1 cellular context compared by ENCODE assay signal in the genomic region with DNA sequence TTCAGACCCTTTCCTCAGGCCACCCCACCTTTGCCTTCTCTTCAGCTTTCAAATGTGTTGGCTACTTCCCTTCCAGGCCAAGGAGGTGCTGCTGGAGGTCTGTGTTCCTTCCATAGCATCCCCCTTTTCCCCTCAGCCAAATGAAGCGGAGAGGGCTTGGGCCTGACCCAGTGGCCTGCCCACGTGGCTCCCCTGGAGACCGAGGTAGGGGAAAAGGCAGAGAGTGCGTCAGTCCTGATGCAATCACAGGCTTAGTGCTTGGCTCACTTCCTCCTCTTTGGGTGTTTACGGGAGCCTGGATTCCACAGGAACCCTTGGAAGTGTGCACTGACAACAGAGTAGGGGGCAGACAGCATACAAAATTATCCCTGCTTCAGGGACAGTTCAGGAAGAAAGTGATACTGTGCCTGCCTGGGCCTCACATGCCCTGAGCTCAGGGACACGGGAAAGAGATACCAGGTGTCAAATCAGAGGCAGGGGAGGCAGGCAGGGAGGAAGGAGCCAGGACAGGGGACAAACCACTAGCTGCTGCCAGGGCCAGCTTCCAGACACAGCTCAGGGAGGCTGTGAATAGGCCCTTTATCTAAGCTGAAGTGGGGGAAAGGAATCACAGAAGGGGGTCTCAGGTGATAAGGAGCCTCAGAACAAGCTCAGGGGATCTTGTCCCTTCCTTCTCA.
TF ChIP-seq lines count a peak whose summit lies in the region.

No MANE protein-coding gene starts in this region.

TF ChIP-seq in HepG2, 621 proteins besides CTCF, POLR2A, EP300 and RAD21 (continued from another document and continues in another):
- TF ChIP-seq, protein P1, sequence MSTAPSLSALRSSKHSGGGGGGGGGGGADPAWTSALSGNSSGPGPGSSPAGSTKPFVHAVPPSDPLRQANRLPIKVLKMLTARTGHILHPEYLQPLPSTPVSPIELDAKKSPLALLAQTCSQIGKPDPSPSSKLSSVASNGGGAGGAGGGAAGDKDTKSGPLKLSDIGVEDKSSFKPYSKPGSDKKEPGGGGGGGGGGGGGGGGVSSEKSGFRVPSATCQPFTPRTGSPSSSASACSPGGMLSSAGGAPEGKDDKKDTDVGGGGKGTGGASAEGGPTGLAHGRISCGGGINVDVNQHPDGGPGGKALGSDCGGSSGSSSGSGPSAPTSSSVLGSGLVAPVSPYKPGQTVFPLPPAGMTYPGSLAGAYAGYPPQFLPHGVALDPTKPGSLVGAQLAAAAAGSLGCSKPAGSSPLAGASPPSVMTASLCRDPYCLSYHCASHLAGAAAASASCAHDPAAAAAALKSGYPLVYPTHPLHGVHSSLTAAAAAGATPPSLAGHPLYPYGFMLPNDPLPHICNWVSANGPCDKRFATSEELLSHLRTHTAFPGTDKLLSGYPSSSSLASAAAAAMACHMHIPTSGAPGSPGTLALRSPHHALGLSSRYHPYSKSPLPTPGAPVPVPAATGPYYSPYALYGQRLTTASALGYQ (CRISPR knock-in tag; IDR thresholded peaks at IDR 0.05): no peak
- TF ChIP-seq MYC (CRISPR knock-in tag; IDR thresholded peaks at IDR 0.05; ENCODE audit: borderline replicate concordance): peak; percentile 84
- TF ChIP-seq MXD4 (CRISPR knock-in tag; IDR thresholded peaks at IDR 0.05): no peak
- TF ChIP-seq MED1 (CRISPR knock-in tag; IDR thresholded peaks at IDR 0.05): peak; percentile 56
- TF ChIP-seq, protein P2, sequence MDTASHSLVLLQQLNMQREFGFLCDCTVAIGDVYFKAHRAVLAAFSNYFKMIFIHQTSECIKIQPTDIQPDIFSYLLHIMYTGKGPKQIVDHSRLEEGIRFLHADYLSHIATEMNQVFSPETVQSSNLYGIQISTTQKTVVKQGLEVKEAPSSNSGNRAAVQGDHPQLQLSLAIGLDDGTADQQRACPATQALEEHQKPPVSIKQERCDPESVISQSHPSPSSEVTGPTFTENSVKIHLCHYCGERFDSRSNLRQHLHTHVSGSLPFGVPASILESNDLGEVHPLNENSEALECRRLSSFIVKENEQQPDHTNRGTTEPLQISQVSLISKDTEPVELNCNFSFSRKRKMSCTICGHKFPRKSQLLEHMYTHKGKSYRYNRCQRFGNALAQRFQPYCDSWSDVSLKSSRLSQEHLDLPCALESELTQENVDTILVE (CRISPR knock-in tag; IDR thresholded peaks at IDR 0.05): 0 out of 2 replicates have a peak, but pooled peaks have one; percentile 31
- no peak for TF ChIP-seq GFI1 (CRISPR knock-in tag; IDR thresholded peaks at IDR 0.05; ENCODE audit: borderline replicate concordance)
- TF ChIP-seq, protein P3, sequence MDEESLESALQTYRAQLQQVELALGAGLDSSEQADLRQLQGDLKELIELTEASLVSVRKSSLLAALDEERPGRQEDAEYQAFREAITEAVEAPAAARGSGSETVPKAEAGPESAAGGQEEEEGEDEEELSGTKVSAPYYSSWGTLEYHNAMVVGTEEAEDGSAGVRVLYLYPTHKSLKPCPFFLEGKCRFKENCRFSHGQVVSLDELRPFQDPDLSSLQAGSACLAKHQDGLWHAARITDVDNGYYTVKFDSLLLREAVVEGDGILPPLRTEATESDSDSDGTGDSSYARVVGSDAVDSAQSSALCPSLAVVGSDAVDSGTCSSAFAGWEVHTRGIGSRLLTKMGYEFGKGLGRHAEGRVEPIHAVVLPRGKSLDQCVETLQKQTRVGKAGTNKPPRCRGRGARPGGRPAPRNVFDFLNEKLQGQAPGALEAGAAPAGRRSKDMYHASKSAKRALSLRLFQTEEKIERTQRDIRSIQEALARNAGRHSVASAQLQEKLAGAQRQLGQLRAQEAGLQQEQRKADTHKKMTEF (CRISPR knock-in tag; IDR thresholded peaks at IDR 0.05): peak; percentile 49; the same call in 1 of the 2 replicates
- TF ChIP-seq CEBPG (CRISPR knock-in tag; IDR thresholded peaks at IDR 0.05): peak; percentile 94
- TF ChIP-seq, protein P4, sequence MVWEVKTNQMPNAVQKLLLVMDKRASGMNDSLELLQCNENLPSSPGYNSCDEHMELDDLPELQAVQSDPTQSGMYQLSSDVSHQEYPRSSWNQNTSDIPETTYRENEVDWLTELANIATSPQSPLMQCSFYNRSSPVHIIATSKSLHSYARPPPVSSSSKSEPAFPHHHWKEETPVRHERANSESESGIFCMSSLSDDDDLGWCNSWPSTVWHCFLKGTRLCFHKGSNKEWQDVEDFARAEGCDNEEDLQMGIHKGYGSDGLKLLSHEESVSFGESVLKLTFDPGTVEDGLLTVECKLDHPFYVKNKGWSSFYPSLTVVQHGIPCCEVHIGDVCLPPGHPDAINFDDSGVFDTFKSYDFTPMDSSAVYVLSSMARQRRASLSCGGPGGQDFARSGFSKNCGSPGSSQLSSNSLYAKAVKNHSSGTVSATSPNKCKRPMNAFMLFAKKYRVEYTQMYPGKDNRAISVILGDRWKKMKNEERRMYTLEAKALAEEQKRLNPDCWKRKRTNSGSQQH (CRISPR knock-in tag; IDR thresholded peaks at IDR 0.05; ENCODE audit: low read depth): peak; percentile 18; the same call in 1 of the 2 replicates
- TF ChIP-seq, protein P5, sequence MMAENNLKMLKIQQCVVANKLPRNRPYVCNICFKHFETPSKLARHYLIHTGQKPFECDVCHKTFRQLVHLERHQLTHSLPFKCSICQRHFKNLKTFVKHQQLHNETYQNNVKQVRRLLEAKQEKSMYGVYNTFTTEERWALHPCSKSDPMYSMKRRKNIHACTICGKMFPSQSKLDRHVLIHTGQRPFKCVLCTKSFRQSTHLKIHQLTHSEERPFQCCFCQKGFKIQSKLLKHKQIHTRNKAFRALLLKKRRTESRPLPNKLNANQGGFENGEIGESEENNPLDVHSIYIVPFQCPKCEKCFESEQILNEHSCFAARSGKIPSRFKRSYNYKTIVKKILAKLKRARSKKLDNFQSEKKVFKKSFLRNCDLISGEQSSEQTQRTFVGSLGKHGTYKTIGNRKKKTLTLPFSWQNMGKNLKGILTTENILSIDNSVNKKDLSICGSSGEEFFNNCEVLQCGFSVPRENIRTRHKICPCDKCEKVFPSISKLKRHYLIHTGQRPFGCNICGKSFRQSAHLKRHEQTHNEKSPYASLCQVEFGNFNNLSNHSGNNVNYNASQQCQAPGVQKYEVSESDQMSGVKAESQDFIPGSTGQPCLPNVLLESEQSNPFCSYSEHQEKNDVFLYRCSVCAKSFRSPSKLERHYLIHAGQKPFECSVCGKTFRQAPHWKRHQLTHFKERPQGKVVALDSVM (CRISPR knock-in tag; IDR thresholded peaks at IDR 0.05): peak; percentile 31; the same call in 1 of the 2 replicates
- TF ChIP-seq YEATS4 (CRISPR knock-in tag; IDR thresholded peaks at IDR 0.05; ENCODE audit: borderline replicate concordance): peak; percentile 67; the same call in 1 of the 2 replicates
- TF ChIP-seq ARNTL (CRISPR knock-in tag; IDR thresholded peaks at IDR 0.05): peak; percentile 44; the same call in 1 of the 2 replicates
- peak; percentile 51; the same call in 1 of the 2 replicates for TF ChIP-seq ZSCAN25 (CRISPR knock-in tag; IDR thresholded peaks at IDR 0.05)
- TF ChIP-seq CBX2 (IDR thresholded peaks at IDR 0.05; ENCODE audit: low read depth, low read length): no peak
- no peak for TF ChIP-seq CBX2 (CRISPR knock-in tag; IDR thresholded peaks at IDR 0.05; ENCODE audit: low read depth)
- TF ChIP-seq, protein P6, sequence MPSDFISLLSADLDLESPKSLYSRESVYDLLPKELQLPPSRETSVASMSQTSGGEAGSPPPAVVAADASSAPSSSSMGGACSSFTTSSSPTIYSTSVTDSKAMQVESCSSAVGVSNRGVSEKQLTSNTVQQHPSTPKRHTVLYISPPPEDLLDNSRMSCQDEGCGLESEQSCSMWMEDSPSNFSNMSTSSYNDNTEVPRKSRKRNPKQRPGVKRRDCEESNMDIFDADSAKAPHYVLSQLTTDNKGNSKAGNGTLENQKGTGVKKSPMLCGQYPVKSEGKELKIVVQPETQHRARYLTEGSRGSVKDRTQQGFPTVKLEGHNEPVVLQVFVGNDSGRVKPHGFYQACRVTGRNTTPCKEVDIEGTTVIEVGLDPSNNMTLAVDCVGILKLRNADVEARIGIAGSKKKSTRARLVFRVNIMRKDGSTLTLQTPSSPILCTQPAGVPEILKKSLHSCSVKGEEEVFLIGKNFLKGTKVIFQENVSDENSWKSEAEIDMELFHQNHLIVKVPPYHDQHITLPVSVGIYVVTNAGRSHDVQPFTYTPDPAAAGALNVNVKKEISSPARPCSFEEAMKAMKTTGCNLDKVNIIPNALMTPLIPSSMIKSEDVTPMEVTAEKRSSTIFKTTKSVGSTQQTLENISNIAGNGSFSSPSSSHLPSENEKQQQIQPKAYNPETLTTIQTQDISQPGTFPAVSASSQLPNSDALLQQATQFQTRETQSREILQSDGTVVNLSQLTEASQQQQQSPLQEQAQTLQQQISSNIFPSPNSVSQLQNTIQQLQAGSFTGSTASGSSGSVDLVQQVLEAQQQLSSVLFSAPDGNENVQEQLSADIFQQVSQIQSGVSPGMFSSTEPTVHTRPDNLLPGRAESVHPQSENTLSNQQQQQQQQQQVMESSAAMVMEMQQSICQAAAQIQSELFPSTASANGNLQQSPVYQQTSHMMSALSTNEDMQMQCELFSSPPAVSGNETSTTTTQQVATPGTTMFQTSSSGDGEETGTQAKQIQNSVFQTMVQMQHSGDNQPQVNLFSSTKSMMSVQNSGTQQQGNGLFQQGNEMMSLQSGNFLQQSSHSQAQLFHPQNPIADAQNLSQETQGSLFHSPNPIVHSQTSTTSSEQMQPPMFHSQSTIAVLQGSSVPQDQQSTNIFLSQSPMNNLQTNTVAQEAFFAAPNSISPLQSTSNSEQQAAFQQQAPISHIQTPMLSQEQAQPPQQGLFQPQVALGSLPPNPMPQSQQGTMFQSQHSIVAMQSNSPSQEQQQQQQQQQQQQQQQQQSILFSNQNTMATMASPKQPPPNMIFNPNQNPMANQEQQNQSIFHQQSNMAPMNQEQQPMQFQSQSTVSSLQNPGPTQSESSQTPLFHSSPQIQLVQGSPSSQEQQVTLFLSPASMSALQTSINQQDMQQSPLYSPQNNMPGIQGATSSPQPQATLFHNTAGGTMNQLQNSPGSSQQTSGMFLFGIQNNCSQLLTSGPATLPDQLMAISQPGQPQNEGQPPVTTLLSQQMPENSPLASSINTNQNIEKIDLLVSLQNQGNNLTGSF (CRISPR knock-in tag; IDR thresholded peaks at IDR 0.05): no peak
- TF ChIP-seq ZFX (CRISPR knock-in tag; IDR thresholded peaks at IDR 0.05; ENCODE audit: low read depth): peak; percentile 81
- TF ChIP-seq SAP130 (CRISPR knock-in tag; IDR thresholded peaks at IDR 0.05; ENCODE audit: low read depth): peak; percentile 67
- peak; percentile 40; the same call in 1 of the 2 replicates for TF ChIP-seq ZNF331 (CRISPR knock-in tag; IDR thresholded peaks at IDR 0.05)
- peak; percentile 14; the same call in 1 of the 2 replicates for TF ChIP-seq MAZ (IDR thresholded peaks at IDR 0.05; ENCODE audit: borderline replicate concordance, low read depth, low read length)
- no peak for TF ChIP-seq MAZ (CRISPR knock-in tag; IDR thresholded peaks at IDR 0.05; ENCODE audit: low read depth)
- TF ChIP-seq, protein P7, sequence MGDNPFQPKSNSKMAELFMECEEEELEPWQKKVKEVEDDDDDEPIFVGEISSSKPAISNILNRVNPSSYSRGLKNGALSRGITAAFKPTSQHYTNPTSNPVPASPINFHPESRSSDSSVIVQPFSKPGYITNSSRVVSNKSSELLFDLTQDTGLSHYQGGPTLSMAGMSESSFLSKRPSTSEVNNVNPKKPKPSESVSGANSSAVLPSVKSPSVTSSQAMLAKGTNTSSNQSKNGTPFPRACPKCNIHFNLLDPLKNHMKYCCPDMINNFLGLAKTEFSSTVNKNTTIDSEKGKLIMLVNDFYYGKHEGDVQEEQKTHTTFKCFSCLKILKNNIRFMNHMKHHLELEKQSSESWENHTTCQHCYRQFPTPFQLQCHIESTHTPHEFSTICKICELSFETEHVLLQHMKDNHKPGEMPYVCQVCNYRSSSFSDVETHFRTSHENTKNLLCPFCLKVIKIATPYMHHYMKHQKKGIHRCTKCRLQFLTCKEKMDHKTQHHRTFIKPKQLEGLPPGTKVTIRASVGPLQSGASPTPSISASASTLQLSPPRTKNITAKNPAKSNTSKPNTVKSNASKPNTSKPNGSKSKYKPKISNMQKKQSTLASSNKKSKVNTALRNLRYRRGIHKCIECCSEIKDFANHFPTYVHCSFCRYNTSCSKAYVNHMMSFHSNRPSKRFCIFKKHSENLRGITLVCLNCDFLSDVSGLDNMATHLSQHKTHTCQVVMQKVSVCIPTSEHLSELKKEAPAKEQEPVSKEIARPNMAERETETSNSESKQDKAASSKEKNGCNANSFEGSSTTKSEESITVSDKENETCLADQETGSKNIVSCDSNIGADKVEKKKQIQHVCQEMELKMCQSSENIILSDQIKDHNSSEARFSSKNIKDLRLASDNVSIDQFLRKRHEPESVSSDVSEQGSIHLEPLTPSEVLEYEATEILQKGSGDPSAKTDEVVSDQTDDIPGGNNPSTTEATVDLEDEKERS (CRISPR knock-in tag; IDR thresholded peaks at IDR 0.05): 0 out of 2 replicates have a peak, but pooled peaks have one; percentile 30
- TF ChIP-seq, protein P8, sequence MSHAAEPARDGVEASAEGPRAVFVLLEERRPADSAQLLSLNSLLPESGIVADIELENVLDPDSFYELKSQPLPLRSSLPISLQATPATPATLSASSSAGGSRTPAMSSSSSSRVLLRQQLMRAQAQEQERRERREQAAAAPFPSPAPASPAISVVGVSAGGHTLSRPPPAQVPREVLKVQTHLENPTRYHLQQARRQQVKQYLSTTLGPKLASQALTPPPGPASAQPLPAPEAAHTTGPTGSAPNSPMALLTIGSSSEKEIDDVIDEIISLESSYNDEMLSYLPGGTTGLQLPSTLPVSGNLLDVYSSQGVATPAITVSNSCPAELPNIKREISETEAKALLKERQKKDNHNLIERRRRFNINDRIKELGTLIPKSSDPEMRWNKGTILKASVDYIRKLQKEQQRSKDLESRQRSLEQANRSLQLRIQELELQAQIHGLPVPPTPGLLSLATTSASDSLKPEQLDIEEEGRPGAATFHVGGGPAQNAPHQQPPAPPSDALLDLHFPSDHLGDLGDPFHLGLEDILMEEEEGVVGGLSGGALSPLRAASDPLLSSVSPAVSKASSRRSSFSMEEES (CRISPR knock-in tag; IDR thresholded peaks at IDR 0.05): peak; percentile 55; the same call in 1 of the 2 replicates
- TF ChIP-seq KMT2A (CRISPR knock-in tag; IDR thresholded peaks at IDR 0.05): 0 out of 2 replicates have a peak, but pooled peaks have one; percentile 33
- TF ChIP-seq, protein P9, sequence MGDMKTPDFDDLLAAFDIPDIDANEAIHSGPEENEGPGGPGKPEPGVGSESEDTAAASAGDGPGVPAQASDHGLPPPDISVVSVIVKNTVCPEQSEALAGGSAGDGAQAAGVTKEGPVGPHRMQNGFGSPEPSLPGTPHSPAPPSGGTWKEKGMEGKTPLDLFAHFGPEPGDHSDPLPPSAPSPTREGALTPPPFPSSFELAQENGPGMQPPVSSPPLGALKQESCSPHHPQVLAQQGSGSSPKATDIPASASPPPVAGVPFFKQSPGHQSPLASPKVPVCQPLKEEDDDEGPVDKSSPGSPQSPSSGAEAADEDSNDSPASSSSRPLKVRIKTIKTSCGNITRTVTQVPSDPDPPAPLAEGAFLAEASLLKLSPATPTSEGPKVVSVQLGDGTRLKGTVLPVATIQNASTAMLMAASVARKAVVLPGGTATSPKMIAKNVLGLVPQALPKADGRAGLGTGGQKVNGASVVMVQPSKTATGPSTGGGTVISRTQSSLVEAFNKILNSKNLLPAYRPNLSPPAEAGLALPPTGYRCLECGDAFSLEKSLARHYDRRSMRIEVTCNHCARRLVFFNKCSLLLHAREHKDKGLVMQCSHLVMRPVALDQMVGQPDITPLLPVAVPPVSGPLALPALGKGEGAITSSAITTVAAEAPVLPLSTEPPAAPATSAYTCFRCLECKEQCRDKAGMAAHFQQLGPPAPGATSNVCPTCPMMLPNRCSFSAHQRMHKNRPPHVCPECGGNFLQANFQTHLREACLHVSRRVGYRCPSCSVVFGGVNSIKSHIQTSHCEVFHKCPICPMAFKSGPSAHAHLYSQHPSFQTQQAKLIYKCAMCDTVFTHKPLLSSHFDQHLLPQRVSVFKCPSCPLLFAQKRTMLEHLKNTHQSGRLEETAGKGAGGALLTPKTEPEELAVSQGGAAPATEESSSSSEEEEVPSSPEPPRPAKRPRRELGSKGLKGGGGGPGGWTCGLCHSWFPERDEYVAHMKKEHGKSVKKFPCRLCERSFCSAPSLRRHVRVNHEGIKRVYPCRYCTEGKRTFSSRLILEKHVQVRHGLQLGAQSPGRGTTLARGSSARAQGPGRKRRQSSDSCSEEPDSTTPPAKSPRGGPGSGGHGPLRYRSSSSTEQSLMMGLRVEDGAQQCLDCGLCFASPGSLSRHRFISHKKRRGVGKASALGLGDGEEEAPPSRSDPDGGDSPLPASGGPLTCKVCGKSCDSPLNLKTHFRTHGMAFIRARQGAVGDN (CRISPR knock-in tag; IDR thresholded peaks at IDR 0.05): peak; percentile 85
